8 cellular contexts compared by ENCODE assay signal in the genomic region with DNA sequence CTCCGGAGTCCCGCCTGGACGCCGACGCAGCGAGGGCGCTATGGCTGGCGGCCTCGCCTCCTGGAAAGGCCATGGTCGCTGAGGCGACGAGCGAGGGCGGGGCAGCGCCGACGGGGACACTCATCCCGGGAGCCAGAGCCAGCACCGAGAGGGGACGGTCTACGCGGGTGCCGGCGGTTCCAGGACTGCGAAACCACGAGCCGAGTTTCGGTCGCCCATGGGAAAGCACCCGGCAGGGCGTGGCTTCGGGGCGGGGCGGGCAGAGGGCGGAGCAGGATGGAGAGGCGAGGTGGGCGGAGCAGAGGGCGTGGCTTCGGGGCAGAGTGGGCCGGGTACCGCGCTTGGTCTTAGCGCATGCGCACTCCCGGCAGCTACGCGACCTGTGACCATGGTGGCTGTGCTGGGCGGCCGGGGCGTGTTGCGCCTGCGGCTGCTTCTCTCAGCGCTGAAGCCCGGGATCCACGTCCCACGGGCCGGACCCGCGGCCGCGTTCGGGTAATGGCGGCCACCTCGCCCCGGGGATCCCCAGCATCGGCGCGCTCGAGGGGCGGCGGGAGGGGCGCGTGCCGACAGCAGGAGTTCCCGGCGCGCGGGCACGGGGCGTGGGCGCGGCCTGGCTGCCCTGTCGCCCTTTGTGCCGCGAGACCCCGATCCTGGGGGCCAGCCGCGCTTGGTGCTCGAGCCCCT. TPM values are rescaled to one million over a fixed set of nuclear protein-coding genes. Genes with fewer than 3 reads are reported as not detected.
DNase-seq lines count a peak whose midpoint lies in the region; ATAC-seq and TF ChIP-seq lines count a peak whose summit lies in the region.

A gene (plus strand): TSS at position 359 of the 687 bp plus-strand sequence. CDS start 30 bp downstream, at position 389.

- H2AFZ ChIP-seq in OCI-LY3 (ENCODE audit: low read depth, low read length) = peak within 1 kb of the TSS; percentile 78

- DNase-seq in DMS 273 treated with DMSO at 0.1 percent for 48 hours (lab: John Stamatoyannopoulos, UW) (peak; percentile 82), HuH-7.5 (ENCODE audit: low spot score) (peak; percentile 87), activated T-cell treated with anti-CD3 and anti-CD28 coated beads for 4 hours (peak; percentile 100), epithelial cell of esophagus (ENCODE audit: low read depth) (peak; percentile 95)
- peak; percentile 100 for DNase-seq in stimulated activated CD8-positive, alpha-beta memory T cell treated with anti-CD3 and anti-CD28 coated beads, Interleukin-2, amount 100 ng/mL, for 48 hours (ENCODE audit: low read depth in 2 of 2)

- no peaks in the 10 kb centered on the region for H3K36me3 ChIP-seq in OCI-LY3 (replicated peaks; ENCODE audit: low read depth, low read length)

- H3K9me3 ChIP-seq in OCI-LY3 (ENCODE audit: insufficient read depth, low read length) = no peaks in the 10 kb centered on the region
- no peaks in the 10 kb centered on the region for H3K9me3 ChIP-seq in mononuclear cell (ENCODE audit: low read depth, low read length)

- H3K4me3 ChIP-seq in OCI-LY3 (ENCODE audit: low read length) (peak within 1 kb of the TSS; percentile 93), epithelial cell of esophagus (ENCODE audit: low read length) (peak within 1 kb of the TSS; percentile 80), mononuclear cell (ENCODE audit: low read length) (peak within 1 kb of the TSS; percentile 72)

- H3K27me3 ChIP-seq in OCI-LY3 (ENCODE audit: low read depth, low read length) = no peaks in the 10 kb centered on the region
- no peaks in the 10 kb centered on the region for H3K27me3 ChIP-seq in mononuclear cell (ENCODE audit: insufficient read depth, low read length)

- peak within 1 kb of the TSS; percentile 85 for H3K4me2 ChIP-seq in OCI-LY3 (ENCODE audit: low read length)

- no peaks in the 10 kb centered on the region for H4K20me1 ChIP-seq in OCI-LY3 (ENCODE audit: insufficient read depth, low read length)

- peak within 1 kb of the TSS; percentile 78 for H3K27ac ChIP-seq in OCI-LY3 (ENCODE audit: low read length)

- TF ChIP-seq CTCF in OCI-LY3 (IDR thresholded peaks at IDR 0.05; ENCODE audit: low read depth, low read length) (no peak), epithelial cell of esophagus (IDR thresholded peaks at IDR 0.05; ENCODE audit: insufficient read depth, low read depth, low read length, missing control alignments) (no peak)

- ATAC-seq in GM21528 (IDR thresholded peaks at IDR 0.05; ENCODE audit: low FRiP score, unreplicated experiment) = peak; percentile 92

- H3K79me2 ChIP-seq in OCI-LY3 (ENCODE audit: low read length) = no peaks in the 10 kb centered on the region

- H3K4me1 ChIP-seq in OCI-LY3 (ENCODE audit: low read length) = peaks cover 12% of the 10 kb centered on the region
- H3K4me1 ChIP-seq in mononuclear cell (ENCODE audit: insufficient read depth, low read length) = peaks cover 19% of the 10 kb centered on the region

- H3K9ac ChIP-seq in OCI-LY3 (ENCODE audit: low read length) = peak within 1 kb of the TSS; percentile 78

RNA-seq across cellular contexts. Expression of the gene that starts here (rescaled TPM):
- total RNA-seq in mononuclear cell = 2.4 TPM

Comparison
In these comparisons a context has a peak if more than half of its experiments do, and no peak if none do; other contexts are left out.
1. Peak in every context shown above with its lines: DNase-seq, ATAC-seq, H3K4me3 ChIP-seq and H3K27ac ChIP-seq.